In the genomic region with DNA sequence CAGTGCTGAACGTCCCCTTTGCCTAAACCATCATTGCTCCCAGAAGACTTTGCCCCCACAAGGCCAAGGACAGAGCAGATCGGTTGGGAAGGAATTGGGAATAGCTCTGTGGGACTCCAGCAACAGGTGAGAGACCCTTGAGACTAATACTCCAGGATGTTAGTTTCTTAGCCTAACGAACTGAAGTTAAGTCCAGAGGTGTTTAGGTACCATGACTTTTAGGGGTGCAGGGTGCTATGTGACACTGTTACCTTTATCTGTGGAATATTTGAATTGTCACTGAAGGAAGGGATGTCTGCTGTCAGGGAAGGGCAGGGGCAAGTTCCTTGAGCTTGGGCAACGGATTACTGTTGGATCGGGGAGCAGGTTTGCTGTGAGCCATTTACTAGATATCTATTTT, we compare ENCODE assay signal across 1 cellular context.
TF ChIP-seq lines count a peak whose summit lies in the region.

No MANE protein-coding gene starts in this region.

TF ChIP-seq in IMR-90, 13 proteins besides CTCF, POLR2A, EP300 and RAD21 (continued from another document):
- TF ChIP-seq RCOR1 (IDR thresholded peaks at IDR 0.05; ENCODE audit: insufficient replicate concordance, low read length) = no peak
- TF ChIP-seq SMC3 (IDR thresholded peaks at IDR 0.05; ENCODE audit: low read depth, low read length) = no peak
- no peak for TF ChIP-seq MAZ (IDR thresholded peaks at IDR 0.05; ENCODE audit: borderline replicate concordance, low read depth, low read length)
